Comparison of ENCODE assay signal across 8 cellular contexts in genomic region chr7:152433721-152434501, GRCh38. TPM values are rescaled to one million over a fixed set of nuclear protein-coding genes. Genes with fewer than 3 reads are reported as not detected.
DNase-seq lines count a peak whose midpoint lies in the region; ATAC-seq, FAIRE-seq and TF ChIP-seq lines count a peak whose summit lies in the region.
"Not testable (repeated sequence)": the region's sequence is repeated elsewhere in the genome, so short reads cannot be mapped to it uniquely, and the experiment has no call there.

No MANE protein-coding gene starts in this region.

- DNase-seq in A673 (ENCODE audit: low spot score), result peak; percentile 68
- not testable (repeated sequence) for DNase-seq in GM19239 (ENCODE audit: insufficient read length, low spot score)
- peak; percentile 28 to 69 (median 53) for DNase-seq in T-helper 1 cell
- DNase-seq in activated naive CD4-positive, alpha-beta T cell treated with anti-CD3 and anti-CD28 coated beads, Interleukin-2, amount 50 U/mL, for 16 hours, result peak; percentile 66
- peak; percentile 43 for DNase-seq in fibroblast of pulmonary artery (ENCODE audit: low read depth)
- DNase-seq in stimulated activated CD4-positive, alpha-beta T cell treated with anti-CD3 and anti-CD28 coated beads, Interleukin-4, amount 100 ng/mL, for 24 hours, result peak; percentile 59

- H3K4me1 ChIP-seq in A673 (ENCODE audit: insufficient read depth, low read length, poor library complexity, severe bottlenecking); mucosa of rectum (ENCODE audit: control insufficient read depth in 2 of 2, insufficient read depth in 2 of 2, low read length in 2 of 2): not testable (repeated sequence)

- peak; percentile 82 for FAIRE-seq in GM19239 (lab: Jason Lieb, UNC)

- not testable (repeated sequence) for H3K27me3 ChIP-seq in A673 (replicated peaks; ENCODE audit: insufficient read depth, low read depth, low read length, poor library complexity); mucosa of rectum (ENCODE audit: control insufficient read depth in 2 of 2, insufficient read depth in 2 of 2, low read length in 2 of 2)

- ATAC-seq in HG03432 (IDR thresholded peaks at IDR 0.05; ENCODE audit: unreplicated experiment), result peak; percentile 21

- H3K4me3 ChIP-seq in A673 (ENCODE audit: low read depth, low read length, poor library complexity, severe bottlenecking) (peak overlapping the region; percentile 80), fibroblast of pulmonary artery (replicated peaks; ENCODE audit: low read depth, low read length) (peak overlapping the region; percentile 70), mucosa of rectum (ENCODE audit: low read length in 2 of 2) (peak overlapping the region; percentile 80 to 83)

- CTCF ChIA-PET in A673 (lab: Charles Lee), result not testable (repeated sequence)

- H3K27ac ChIP-seq in A673 (ENCODE audit: low read depth, low read length, poor library complexity, severe bottlenecking) (peak overlapping the region; percentile 80), mucosa of rectum (ENCODE audit: low read depth in 2 of 2, low read length in 2 of 2) (peak overlapping the region; percentile 80 to 85)

- intact Hi-C loops in A673 (cut with micrococcal nuclease; ENCODE audit: unreplicated experiment), result loop anchor here (5.0 to 10.0 kb wide), 2 partner anchors 92 to 271 kb away; no protein-coding TSS in a partner anchor

- not testable (repeated sequence) for H3K9me3 ChIP-seq in A673 (ENCODE audit: low read depth, low read length, poor library complexity, severe bottlenecking); mucosa of rectum (ENCODE audit: control insufficient read depth in 2 of 2, low read length in 2 of 2)

- POLR2A ChIA-PET in A673 (lab: Charles Lee; ENCODE audit: low non-redundant PET), result interaction anchor here (0.6 kb wide), 2 partner anchors 45 to 61 kb away, joined by 5 to 15 read pairs; no protein-coding TSS in a partner anchor

- BruUV-seq in A673 (replicated peaks; lab: Mats Ljungman, UMichigan), result TSS peak; percentile 38

- not testable (repeated sequence) for H3K36me3 ChIP-seq in A673 (ENCODE audit: insufficient read depth, low read length, poor library complexity, severe bottlenecking); mucosa of rectum (ENCODE audit: control insufficient read depth in 2 of 2, insufficient read depth in 2 of 2, low read length in 2 of 2)

- peak overlapping the region; percentile 72 to 77 for H3K9ac ChIP-seq in mucosa of rectum (ENCODE audit: low read depth in 1 of 2, low read length in 2 of 2)

- not testable (repeated sequence) for TF ChIP-seq CTCF in A673 (conservative IDR thresholded peaks at IDR 0.05; ENCODE audit: low read depth, low read length); fibroblast of pulmonary artery (IDR thresholded peaks at IDR 0.05; ENCODE audit: low read length, missing control alignments)

RNA-seq across cellular contexts. Expression of gene KMT2C, which starts 1.9 kb away (rescaled TPM):
- total RNA-seq in A673 (2021), result 52.9 and 53.1 TPM in 2 replicates
